Comparison of ENCODE assay signal across 1 cellular context in the genomic region with DNA sequence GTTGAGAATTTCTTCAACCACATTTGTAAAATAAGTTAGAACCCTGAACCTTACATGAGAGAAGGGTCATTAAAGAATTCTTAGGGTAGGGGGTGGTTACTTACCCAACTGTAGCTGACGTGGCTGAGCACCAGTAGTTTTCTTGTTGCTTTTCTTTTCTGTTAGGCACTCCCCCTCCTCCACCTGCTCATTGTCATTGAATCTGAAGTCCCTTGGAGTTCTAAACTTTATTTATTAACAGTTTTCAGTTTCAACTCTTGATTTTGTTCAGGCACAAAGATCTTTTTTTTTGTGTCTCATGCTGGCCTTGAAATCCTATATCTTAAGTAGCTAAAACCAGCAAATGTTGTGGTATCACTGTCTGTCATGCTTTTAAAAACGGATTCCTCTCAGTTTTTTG.
TF ChIP-seq lines count a peak whose summit lies in the region.

No MANE protein-coding gene starts in this region.

TF ChIP-seq in GM23338, 12 proteins besides CTCF, POLR2A, EP300 and RAD21 (continued from another document):
- TF ChIP-seq, protein P1, sequence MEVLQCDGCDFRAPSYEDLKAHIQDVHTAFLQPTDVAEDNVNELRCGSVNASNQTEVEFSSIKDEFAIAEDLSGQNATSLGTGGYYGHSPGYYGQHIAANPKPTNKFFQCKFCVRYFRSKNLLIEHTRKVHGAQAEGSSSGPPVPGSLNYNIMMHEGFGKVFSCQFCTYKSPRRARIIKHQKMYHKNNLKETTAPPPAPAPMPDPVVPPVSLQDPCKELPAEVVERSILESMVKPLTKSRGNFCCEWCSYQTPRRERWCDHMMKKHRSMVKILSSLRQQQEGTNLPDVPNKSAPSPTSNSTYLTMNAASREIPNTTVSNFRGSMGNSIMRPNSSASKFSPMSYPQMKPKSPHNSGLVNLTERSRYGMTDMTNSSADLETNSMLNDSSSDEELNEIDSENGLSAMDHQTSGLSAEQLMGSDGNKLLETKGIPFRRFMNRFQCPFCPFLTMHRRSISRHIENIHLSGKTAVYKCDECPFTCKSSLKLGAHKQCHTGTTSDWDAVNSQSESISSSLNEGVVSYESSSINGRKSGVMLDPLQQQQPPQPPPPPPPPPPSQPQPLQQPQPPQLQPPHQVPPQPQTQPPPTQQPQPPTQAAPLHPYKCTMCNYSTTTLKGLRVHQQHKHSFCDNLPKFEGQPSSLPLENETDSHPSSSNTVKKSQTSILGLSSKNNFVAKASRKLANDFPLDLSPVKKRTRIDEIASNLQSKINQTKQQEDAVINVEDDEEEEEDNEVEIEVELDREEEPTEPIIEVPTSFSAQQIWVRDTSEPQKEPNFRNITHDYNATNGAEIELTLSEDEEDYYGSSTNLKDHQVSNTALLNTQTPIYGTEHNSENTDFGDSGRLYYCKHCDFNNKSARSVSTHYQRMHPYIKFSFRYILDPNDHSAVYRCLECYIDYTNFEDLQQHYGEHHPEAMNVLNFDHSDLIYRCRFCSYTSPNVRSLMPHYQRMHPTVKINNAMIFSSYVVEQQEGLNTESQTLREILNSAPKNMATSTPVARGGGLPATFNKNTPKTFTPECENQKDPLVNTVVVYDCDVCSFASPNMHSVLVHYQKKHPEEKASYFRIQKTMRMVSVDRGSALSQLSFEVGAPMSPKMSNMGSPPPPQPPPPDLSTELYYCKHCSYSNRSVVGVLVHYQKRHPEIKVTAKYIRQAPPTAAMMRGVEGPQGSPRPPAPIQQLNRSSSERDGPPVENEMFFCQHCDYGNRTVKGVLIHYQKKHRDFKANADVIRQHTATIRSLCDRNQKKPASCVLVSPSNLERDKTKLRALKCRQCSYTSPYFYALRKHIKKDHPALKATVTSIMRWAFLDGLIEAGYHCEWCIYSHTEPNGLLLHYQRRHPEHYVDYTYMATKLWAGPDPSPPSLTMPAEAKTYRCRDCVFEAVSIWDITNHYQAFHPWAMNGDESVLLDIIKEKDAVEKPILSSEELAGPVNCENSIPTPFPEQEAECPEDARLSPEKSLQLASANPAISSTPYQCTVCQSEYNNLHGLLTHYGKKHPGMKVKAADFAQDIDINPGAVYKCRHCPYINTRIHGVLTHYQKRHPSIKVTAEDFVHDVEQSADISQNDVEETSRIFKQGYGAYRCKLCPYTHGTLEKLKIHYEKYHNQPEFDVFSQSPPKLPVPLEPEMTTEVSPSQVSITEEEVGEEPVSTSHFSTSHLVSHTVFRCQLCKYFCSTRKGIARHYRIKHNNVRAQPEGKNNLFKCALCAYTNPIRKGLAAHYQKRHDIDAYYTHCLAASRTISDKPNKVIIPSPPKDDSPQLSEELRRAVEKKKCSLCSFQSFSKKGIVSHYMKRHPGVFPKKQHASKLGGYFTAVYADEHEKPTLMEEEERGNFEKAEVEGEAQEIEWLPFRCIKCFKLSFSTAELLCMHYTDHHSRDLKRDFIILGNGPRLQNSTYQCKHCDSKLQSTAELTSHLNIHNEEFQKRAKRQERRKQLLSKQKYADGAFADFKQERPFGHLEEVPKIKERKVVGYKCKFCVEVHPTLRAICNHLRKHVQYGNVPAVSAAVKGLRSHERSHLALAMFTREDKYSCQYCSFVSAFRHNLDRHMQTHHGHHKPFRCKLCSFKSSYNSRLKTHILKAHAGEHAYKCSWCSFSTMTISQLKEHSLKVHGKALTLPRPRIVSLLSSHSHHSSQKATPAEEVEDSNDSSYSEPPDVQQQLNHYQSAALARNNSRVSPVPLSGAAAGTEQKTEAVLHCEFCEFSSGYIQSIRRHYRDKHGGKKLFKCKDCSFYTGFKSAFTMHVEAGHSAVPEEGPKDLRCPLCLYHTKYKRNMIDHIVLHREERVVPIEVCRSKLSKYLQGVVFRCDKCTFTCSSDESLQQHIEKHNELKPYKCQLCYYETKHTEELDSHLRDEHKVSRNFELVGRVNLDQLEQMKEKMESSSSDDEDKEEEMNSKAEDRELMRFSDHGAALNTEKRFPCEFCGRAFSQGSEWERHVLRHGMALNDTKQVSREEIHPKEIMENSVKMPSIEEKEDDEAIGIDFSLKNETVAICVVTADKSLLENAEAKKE (CRISPR knock-in tag; IDR thresholded peaks at IDR 0.05): no peak
- no peak for TF ChIP-seq CREB1 (CRISPR knock-in tag; IDR thresholded peaks at IDR 0.05; ENCODE audit: low read depth)
- TF ChIP-seq EZH2 (IDR thresholded peaks at IDR 0.05; ENCODE audit: low read depth, unreplicated experiment): no peak
- TF ChIP-seq JUNB (IDR thresholded peaks at IDR 0.05; ENCODE audit: unreplicated experiment): no peak
